Comparison of ENCODE assay signal across 10 cellular contexts in the genomic region with DNA sequence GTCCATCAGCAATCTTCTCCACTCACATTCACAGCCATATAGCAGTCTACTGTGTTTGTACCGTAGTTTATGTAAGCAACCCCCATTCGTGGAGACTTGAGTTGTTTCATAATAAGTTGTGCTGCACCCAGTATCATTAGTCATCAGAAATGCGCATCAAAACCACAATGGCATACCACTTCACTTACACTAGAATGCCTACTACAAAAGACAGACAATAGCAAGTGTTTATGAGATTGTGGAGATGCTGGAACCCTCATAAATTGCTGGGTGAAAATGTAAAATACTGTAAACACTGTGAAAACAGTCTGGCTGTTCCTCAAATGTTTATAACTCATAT.
DNase-seq lines count a peak whose midpoint lies in the region; ATAC-seq and TF ChIP-seq lines count a peak whose summit lies in the region.
"Had no signal": no experiment of that assay in that cellular context is flagged by ENCODE, and none has a peak within 500 bp of the region (broad histone marks: within the 10 kb centered on the region; RNA-seq: fewer than 3 reads in every experiment).

No MANE protein-coding gene starts in this region.

- H3K79me2 ChIP-seq in DND-41 (ENCODE audit: insufficient read depth, low read length) (no peaks in the 10 kb centered on the region), OCI-LY7 (ENCODE audit: insufficient read depth, low read depth, low read length) (no peaks in the 10 kb centered on the region)

- DNase-seq in DND-41 (no peak), NB4 (ENCODE audit: low read depth) (peak; percentile 81), astrocyte of the spinal cord (ENCODE audit: low read depth, low spot score) (peak; percentile 95), OCI-LY7 (ENCODE audit: low spot score) (no peak), retina (no peak), NCI-H1105 (lab: John Stamatoyannopoulos, UW) (no peak)
- DNase-seq: NCI-H1417, SHP77 had no signal

- H3K27me3 ChIP-seq in DND-41 (ENCODE audit: insufficient read depth, low read length, poor library complexity): no peaks in the 10 kb centered on the region

- H3K4me1 ChIP-seq in DND-41 (ENCODE audit: insufficient read depth, low read length) (no peaks in the 10 kb centered on the region), mesodermal cell (ENCODE audit: control insufficient read depth, insufficient read depth, low read length, poor library complexity, severe bottlenecking) (peaks cover 15% of the 10 kb centered on the region), OCI-LY7 (ENCODE audit: insufficient read depth, low read length, poor library complexity, severe bottlenecking) (no peaks in the 10 kb centered on the region)

- H3K9me3 ChIP-seq in DND-41 (ENCODE audit: insufficient read depth, low read length, severe bottlenecking) (no peaks in the 10 kb centered on the region), mesodermal cell (ENCODE audit: control insufficient read depth, low read length) (no peaks in the 10 kb centered on the region), OCI-LY7 (ENCODE audit: low read length) (0 out of 2 replicates have a peak, but pooled peaks cover 3% of the 10 kb centered on the region)

- in situ Hi-C loops in astrocyte of the spinal cord (cut with HindIII; ENCODE audit: low sequenced_read_pairs): no loop called here

- TF ChIP-seq CTCF in DND-41 (IDR thresholded peaks at IDR 0.05; ENCODE audit: borderline replicate concordance, extremely low read depth, low read length, poor library complexity, severe bottlenecking) (no peak), NB4 (IDR thresholded peaks at IDR 0.05; ENCODE audit: low read depth, low read length) (no peak), astrocyte of the spinal cord (IDR thresholded peaks at IDR 0.05; ENCODE audit: low read depth, low read length) (no peak), OCI-LY7 (conservative IDR thresholded peaks at IDR 0.05; ENCODE audit: low read length) (no peak)

- H3K36me3 ChIP-seq in DND-41 (ENCODE audit: insufficient read depth, low read length) (peaks cover 35% of the 10 kb centered on the region; the same call in 1 of the 2 replicates), mesodermal cell (ENCODE audit: control insufficient read depth, insufficient read depth, low read length) (peaks cover 35% of the 10 kb centered on the region), OCI-LY7 (ENCODE audit: insufficient read depth, low read length) (peaks cover 45% of the 10 kb centered on the region)

- ATAC-seq in DND-41 (ENCODE audit: insufficient read depth, low read depth): 0 out of 3 replicates have a peak, but pooled peaks have one; percentile 19
- no peak for ATAC-seq in GM18868 (IDR thresholded peaks at IDR 0.05; ENCODE audit: unreplicated experiment)

- H3K4me2 ChIP-seq in DND-41 (ENCODE audit: insufficient read depth, low read length): no peak overlapping the region
- H3K4me2 ChIP-seq in OCI-LY7 (ENCODE audit: low read length): no peak overlapping the region

- CTCF ChIA-PET in OCI-LY7 (lab: Charles Lee; ENCODE audit: unreplicated experiment): no interaction called here

- TF ChIP-seq POLR2A in NB4 (IDR thresholded peaks at IDR 0.05; ENCODE audit: extremely low read depth, insufficient read length): no peak

- no peak overlapping the region for H3K27ac ChIP-seq in DND-41 (ENCODE audit: low read length)
- peak overlapping the region; percentile 10 for H3K27ac ChIP-seq in mesodermal cell (ENCODE audit: low read depth, low read length, severe bottlenecking)
- H3K27ac ChIP-seq in OCI-LY7 (ENCODE audit: low read depth, low read length, poor library complexity, severe bottlenecking): no peak overlapping the region

- H3K9me2 ChIP-seq in OCI-LY7 (ENCODE audit: insufficient read depth, low read length): no peaks in the 10 kb centered on the region

- intact Hi-C loops in OCI-LY7 (cut with micrococcal nuclease; ENCODE audit: unreplicated experiment): no loop called here

- BruUV-seq in OCI-LY7 (replicated peaks; lab: Mats Ljungman, UMichigan): no TSS peak

- 0 out of 2 replicates have a peak, but pooled peaks cover 6% of the 10 kb centered on the region for H4K20me1 ChIP-seq in DND-41 (ENCODE audit: insufficient read depth, low read length)
- H4K20me1 ChIP-seq in OCI-LY7 (ENCODE audit: insufficient read depth, low read length): no peaks in the 10 kb centered on the region

- H2AFZ ChIP-seq in DND-41 (ENCODE audit: low read depth, low read length) (no peak overlapping the region), OCI-LY7 (ENCODE audit: low read length) (no peak overlapping the region)

- POLR2A ChIA-PET in OCI-LY7 (lab: Charles Lee): no interaction called here

- 93 to 100% methylated on average over 1 to 2 of the region's 3 CpGs for WGBS in mesodermal cell (ENCODE audit: insufficient coverage in 2 of 2), 2 experiments

- H3K4me3 ChIP-seq in DND-41 (ENCODE audit: low read depth in 1 of 2, low read length in 2 of 2) (no peak overlapping the region), NB4 (ENCODE audit: low read depth, low read length) (no peak overlapping the region), astrocyte of the spinal cord (ENCODE audit: low read depth, low read length) (no peak overlapping the region), mesodermal cell (ENCODE audit: extremely low read depth, insufficient read depth, low read length, poor library complexity, severe bottlenecking) (no peak overlapping the region), OCI-LY7 (ENCODE audit: low read depth, low read length, poor library complexity, severe bottlenecking) (no peak overlapping the region)

- H3K9ac ChIP-seq in DND-41 (ENCODE audit: low read depth, low read length): no peak overlapping the region

Comparison
In these comparisons a context has a peak if more than half of its experiments do, and no peak if none do; other contexts are left out.
1. DNase-seq: peak in NB4 (single experiment) and astrocyte of the spinal cord (single experiment); none in DND-41 (single experiment), OCI-LY7 (single experiment), retina (single experiment) and NCI-H1105 (single experiment).